Comparison of ENCODE assay signal across 8 cellular contexts in genomic region chr9:120921751-120922181, GRCh38. TPM values are rescaled to one million over a fixed set of nuclear protein-coding genes. Genes with fewer than 3 reads are reported as not detected.
DNase-seq lines count a peak whose midpoint lies in the region; ATAC-seq and TF ChIP-seq lines count a peak whose summit lies in the region.

No MANE protein-coding gene starts in this region.

- H3K4me3 Mint-ChIP-seq in activated T-cell treated with anti-CD3 and anti-CD28 coated beads, Interleukin-2, amount 50 U/mL, for 24 hours, result peak overlapping the region; percentile 98

- H3K36me3 Mint-ChIP-seq in activated T-cell treated with anti-CD3 and anti-CD28 coated beads, Interleukin-2, amount 50 U/mL, for 24 hours (ENCODE audit: low read depth), result peaks cover 97% of the 10 kb centered on the region

- intact Hi-C loops in left ventricle myocardium inferior (cut with micrococcal nuclease), result loop anchor here (10.0 kb wide), 1 partner anchor 47 kb away; the partner anchor contains the start of gene PHF19

- H3K27me3 Mint-ChIP-seq in activated T-cell treated with anti-CD3 and anti-CD28 coated beads, Interleukin-2, amount 50 U/mL, for 24 hours, result no peaks in the 10 kb centered on the region

- TF ChIP-seq CTCF in left ventricle myocardium inferior (IDR thresholded peaks at IDR 0.05; ENCODE audit: borderline replicate concordance) (no peak), thoracic aorta (IDR thresholded peaks at IDR 0.05) (no peak)

- H3K4me1 ChIP-seq in left ventricle myocardium inferior (peaks cover 44% of the 10 kb centered on the region), thoracic aorta (ENCODE audit: control insufficient read depth in 1 of 2, low read depth in 2 of 2) (peaks cover 66 to 97% of the 10 kb centered on the region in 2 donors)

- no peaks in the 10 kb centered on the region for H3K27me3 ChIP-seq in left ventricle myocardium inferior (ENCODE audit: low read depth)
- no peaks in the 10 kb centered on the region for H3K27me3 ChIP-seq in thoracic aorta (replicated peaks; ENCODE audit: insufficient read depth)

- H3K4me3 ChIP-seq in left ventricle myocardium inferior (no peak overlapping the region), thoracic aorta (peak overlapping the region; percentile 12)

- ATAC-seq in thoracic aorta (ENCODE audit: insufficient number of reproducible peaks, low FRiP score, low read depth) (no peak), HG03442 (IDR thresholded peaks at IDR 0.05; ENCODE audit: unreplicated experiment) (no peak)

- H3K27ac ChIP-seq in left ventricle myocardium inferior (replicated peaks), result peak overlapping the region; percentile 80
- H3K27ac ChIP-seq in thoracic aorta, result peak overlapping the region; percentile 96

- H3K9me3 Mint-ChIP-seq in activated T-cell treated with anti-CD3 and anti-CD28 coated beads, Interleukin-2, amount 50 U/mL, for 24 hours, result no peaks in the 10 kb centered on the region

- peak; percentile 44 for DNase-seq in activated T-cell treated with anti-CD3 and anti-CD28 coated beads, Interleukin-2, amount 50 U/mL, for 24 hours
- DNase-seq in activated T-cell treated with anti-CD3 and anti-CD28 coated beads, Interleukin-2, amount 50 U/mL, for 1 hour, result no peak
- DNase-seq in activated CD8-positive, alpha-beta memory T cell treated with anti-CD3 and anti-CD28 coated beads, Interleukin-2, amount 50 U/mL, for 4 hours, result peak; percentile 23
- DNase-seq in left ventricle myocardium inferior (no peak), thoracic aorta (ENCODE audit: low spot score) (no peak), GM19240 (ENCODE audit: insufficient read length, low spot score) (no peak)
- DNase-seq in effector CD8-positive, alpha-beta T cell (lab: John Stamatoyannopoulos, UW), result no peak

- H3K36me3 ChIP-seq in left ventricle myocardium inferior (no peaks in the 10 kb centered on the region), thoracic aorta (no peaks in the 10 kb centered on the region)

- H3K4me1 Mint-ChIP-seq in activated T-cell treated with anti-CD3 and anti-CD28 coated beads, Interleukin-2, amount 50 U/mL, for 24 hours (ENCODE audit: low read depth), result peaks cover 81% of the 10 kb centered on the region

- H3K9me3 ChIP-seq in left ventricle myocardium inferior (replicated peaks) (no peaks in the 10 kb centered on the region), thoracic aorta (no peaks in the 10 kb centered on the region)

- H3K27ac Mint-ChIP-seq in activated T-cell treated with anti-CD3 and anti-CD28 coated beads, Interleukin-2, amount 50 U/mL, for 24 hours, result peak overlapping the region; percentile 98

RNA-seq across cellular contexts. Expression of gene TRAF1, which starts 4.8 kb away (rescaled TPM):
- total RNA-seq in left ventricle myocardium inferior, result 2.6 TPM
- 10 to 100 TPM; 36.4 to 52.5 TPM for total RNA-seq in thoracic aorta

RNA-seq across cellular contexts. Expression of gene PHF19, which starts 44.8 kb away (rescaled TPM):
- total RNA-seq in left ventricle myocardium inferior (13.0 TPM), thoracic aorta (10 to 100 TPM; 47.9 to 81.7 TPM)

Comparison
In these comparisons a context has a peak if more than half of its experiments do, and no peak if none do; other contexts are left out.
1. DNase-seq: peak in activated T-cell treated with anti-CD3 and anti-CD28 coated beads, Interleukin-2, amount 50 U/mL, for 24 hours (single experiment) and activated CD8-positive, alpha-beta memory T cell treated with anti-CD3 and anti-CD28 coated beads, Interleukin-2, amount 50 U/mL, for 4 hours (single experiment); none in activated T-cell treated with anti-CD3 and anti-CD28 coated beads, Interleukin-2, amount 50 U/mL, for 1 hour (single experiment), left ventricle myocardium inferior (single experiment), thoracic aorta (single experiment), effector CD8-positive, alpha-beta T cell (single experiment) and GM19240 (single experiment).
2. RNA of gene TRAF1, which starts 4.8 kb away (total RNA-seq): 36.4 to 52.5 TPM in thoracic aorta; 2.6 TPM in left ventricle myocardium inferior (single experiment); every median in the first group is over 10 times any median in the second.